ENCODE assay signal across 8 cellular contexts in genomic region chr5:1105350-1106265, GRCh38. TPM values are rescaled to one million over a fixed set of nuclear protein-coding genes. Genes with fewer than 3 reads are reported as not detected.
A peak's percentile ranks its signal among the peaks of the same experiment; 100 is the strongest.
DNase-seq lines count a peak whose midpoint lies in the region; ATAC-seq and TF ChIP-seq lines count a peak whose summit lies in the region.

No MANE protein-coding gene starts in this region.

- H3K4me1 ChIP-seq in naive thymus-derived CD4-positive, alpha-beta T cell (ENCODE audit: control insufficient read depth in 2 of 2, insufficient read depth in 2 of 2, low read length in 2 of 2) = peaks cover 37 to 79% of the 10 kb centered on the region in 2 donors
- peaks cover 30% of the 10 kb centered on the region for H3K4me1 ChIP-seq in BE2C

- intact Hi-C loops in naive thymus-derived CD4-positive, alpha-beta T cell (cut with micrococcal nuclease) = loop anchor here (1.0 to 10.0 kb wide), 6 partner anchors 35 to 695 kb away; partner anchors contain the start of genes CEP72 (in 1 of the 2), NDUFS6 (in 1 of the 2) and ZDHHC11B (in 1 of the 2)

- H3K27ac ChIP-seq in naive thymus-derived CD4-positive, alpha-beta T cell (ENCODE audit: low read depth, low read length) = peak overlapping the region; percentile 89

- ATAC-seq in GM19463 (IDR thresholded peaks at IDR 0.05; ENCODE audit: unreplicated experiment) (peak; percentile 76), HG03442 (IDR thresholded peaks at IDR 0.05; ENCODE audit: unreplicated experiment) (no peak)
- peak; percentile 82 for ATAC-seq in naive thymus-derived CD4-positive, alpha-beta T cell

- peak overlapping the region; percentile 85 to 100 (median 97) for H3K27ac Mint-ChIP-seq in naive thymus-derived CD4-positive, alpha-beta T cell

- H3K27me3 ChIP-seq in naive thymus-derived CD4-positive, alpha-beta T cell (ENCODE audit: control insufficient read depth in 2 of 2, insufficient read depth in 2 of 2, low read length in 2 of 2) = no peaks in the 10 kb centered on the region
- H3K27me3 ChIP-seq in BE2C = no peaks in the 10 kb centered on the region

- TF ChIP-seq CTCF in BE2C (IDR thresholded peaks at IDR 0.05; ENCODE audit: low read depth, low read length) = no peak

- CTCF ChIA-PET in naive thymus-derived CD4-positive, alpha-beta T cell (lab: Charles Lee) = interaction anchor here (1.0 to 1.2 kb wide), 2 partner anchors 35 to 210 kb away, joined by 5 to 9 read pairs; no protein-coding TSS in a partner anchor

- peaks cover 0 to 7% (median 0%) of the 10 kb centered on the region in 3 experiments for H3K36me3 ChIP-seq in naive thymus-derived CD4-positive, alpha-beta T cell (ENCODE audit: control insufficient read depth in 2 of 3, insufficient read depth in 3 of 3, low read length in 3 of 3)
- no peaks in the 10 kb centered on the region for H3K36me3 ChIP-seq in BE2C

- H3K27me3 Mint-ChIP-seq in naive thymus-derived CD4-positive, alpha-beta T cell = no peaks in the 10 kb centered on the region

- peak; percentile 62 to 64 for DNase-seq in Kasumi-1 (lab: John Stamatoyannopoulos, UW)
- DNase-seq in activated effector memory CD4-positive, alpha-beta T cell treated with Interleukin-2 at 50 U/mL for 16 hours = peak; percentile 23
- peak; percentile 50 to 86 (median 83) for DNase-seq in naive thymus-derived CD4-positive, alpha-beta T cell
- DNase-seq in NCI-H1436 treated with DMSO at 0.1 percent for 48 hours (lab: John Stamatoyannopoulos, UW) = no peak
- DNase-seq in NCI-H2196 (lab: John Stamatoyannopoulos, UW; ENCODE audit: unreplicated experiment) = no peak
- no peak for DNase-seq in BE2C

- peaks cover 0 to 23% (median 0%) of the 10 kb centered on the region in 5 donors for H3K36me3 Mint-ChIP-seq in naive thymus-derived CD4-positive, alpha-beta T cell

- peaks cover 48 to 90% (median 69%) of the 10 kb centered on the region in 7 donors for H3K4me1 Mint-ChIP-seq in naive thymus-derived CD4-positive, alpha-beta T cell

- H3K9me3 Mint-ChIP-seq in naive thymus-derived CD4-positive, alpha-beta T cell = peaks cover 0 to 5% (median 0%) of the 10 kb centered on the region in 11 donors

- peak overlapping the region; percentile 77 for H3K4me3 ChIP-seq in naive thymus-derived CD4-positive, alpha-beta T cell (ENCODE audit: low read length)
- H3K4me3 ChIP-seq in BE2C (ENCODE audit: low read depth, low read length) = no peak overlapping the region

- POLR2A ChIA-PET in naive thymus-derived CD4-positive, alpha-beta T cell (lab: Charles Lee) = interaction anchor here (0.5 to 1.3 kb wide), 8 partner anchors 12 to 281 kb away, joined by 3 to 5 read pairs (median 4); no protein-coding TSS in a partner anchor

- H3K9me3 ChIP-seq in naive thymus-derived CD4-positive, alpha-beta T cell (ENCODE audit: control insufficient read depth in 2 of 3, low read length in 3 of 3) = no peaks in the 10 kb centered on the region
- no peaks in the 10 kb centered on the region for H3K9me3 ChIP-seq in BE2C

- H3K4me3 Mint-ChIP-seq in naive thymus-derived CD4-positive, alpha-beta T cell = peak overlapping the region; percentile 77 to 94 (median 88)

RNA-seq across cellular contexts. Expression of gene SLC12A7, which starts 6.3 kb away (rescaled TPM):
- 100 to 1,000 TPM in 1 of 5 experiments, 10 to 100 TPM in 4; 45.3 to 101 (median 64.5) TPM for total RNA-seq in naive thymus-derived CD4-positive, alpha-beta T cell
- polyA plus RNA-seq in naive thymus-derived CD4-positive, alpha-beta T cell = 10 to 100 TPM in 1 of 2 donors, 1 to 10 TPM in 1; 6.4 to 30.5 TPM
- polyA plus RNA-seq in BE2C (2012; ENCODE audit: insufficient read depth, insufficient read length, low read depth) = 44.2 TPM

Comparison
In these comparisons a context has a peak if more than half of its experiments do, and no peak if none do; other contexts are left out.
1. DNase-seq: peak in Kasumi-1 (2 of 2), activated effector memory CD4-positive, alpha-beta T cell treated with Interleukin-2 at 50 U/mL for 16 hours (single experiment) and naive thymus-derived CD4-positive, alpha-beta T cell (9 of 9); none in NCI-H1436 treated with DMSO at 0.1 percent for 48 hours (single experiment), NCI-H2196 (single experiment) and BE2C (single experiment).